ENCODE assay signal across 8 cellular contexts in the genomic region with DNA sequence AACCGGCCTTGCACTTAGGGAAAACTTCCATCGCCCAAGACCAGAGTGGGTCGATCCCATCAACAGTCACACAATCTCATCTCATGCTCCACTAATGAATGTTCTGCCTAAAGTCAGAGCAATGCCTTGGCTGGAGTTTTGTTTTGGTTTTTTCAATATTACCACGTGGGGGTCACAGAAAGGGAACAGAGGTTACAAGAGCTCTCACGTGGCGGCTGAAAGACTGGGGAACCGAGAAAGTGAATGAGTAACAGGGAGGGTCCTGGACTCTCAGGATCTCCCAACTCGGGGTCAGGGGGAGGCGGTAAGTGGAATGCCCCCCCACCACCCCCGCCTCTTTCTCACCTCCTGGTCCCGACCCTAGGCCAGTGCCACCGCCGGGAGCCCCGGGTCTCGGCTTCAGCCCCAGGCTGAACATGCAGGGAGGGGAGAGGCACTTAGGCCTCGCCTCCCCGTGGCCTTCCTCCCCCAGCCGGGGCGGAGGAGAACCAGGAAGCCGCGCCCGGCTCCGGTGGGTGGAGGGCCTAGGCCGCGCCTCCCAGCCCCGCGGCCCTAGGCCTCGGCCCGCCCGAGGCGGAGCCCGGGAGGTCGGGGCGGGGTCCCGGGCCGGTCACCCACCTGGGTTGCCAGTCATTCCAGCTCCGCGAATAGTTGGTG.
DNase-seq lines count a peak whose midpoint lies in the region; ATAC-seq and TF ChIP-seq lines count a peak whose summit lies in the region.
"Not testable (repeated sequence)": the region's sequence is repeated elsewhere in the genome, so short reads cannot be mapped to it uniquely, and the experiment has no call there.

No MANE protein-coding gene starts in this region.

- not testable (repeated sequence) for H3K4me1 ChIP-seq in CD4-positive, CD25-positive, alpha-beta regulatory T cell (ENCODE audit: control insufficient read depth, insufficient read depth, low read length, poor library complexity, severe bottlenecking); lung (ENCODE audit: control insufficient read depth in 2 of 2, insufficient read depth in 2 of 2, low read length in 2 of 2)

- H3K36me3 Mint-ChIP-seq in CD4-positive, CD25-positive, alpha-beta regulatory T cell; endothelial cell (ENCODE audit: low read depth, unreplicated experiment): not testable (repeated sequence)

- not testable (repeated sequence) for TF ChIP-seq CTCF in endothelial cell (IDR thresholded peaks at IDR 0.05; ENCODE audit: unreplicated experiment); lung (IDR thresholded peaks at IDR 0.05; ENCODE audit: control extremely low read depth, extremely low read depth)

- not testable (repeated sequence) for H3K9me3 ChIP-seq in CD4-positive, CD25-positive, alpha-beta regulatory T cell (ENCODE audit: control insufficient read depth in 2 of 2, low read length in 2 of 2); lung (ENCODE audit: control insufficient read depth in 2 of 2, insufficient read depth in 1 of 2, low read length in 1 of 2)

- H3K4me1 Mint-ChIP-seq in CD4-positive, CD25-positive, alpha-beta regulatory T cell: peaks cover under 1 to 41% (median 12%) of the 10 kb centered on the region in 4 donors
- H3K4me1 Mint-ChIP-seq in endothelial cell (ENCODE audit: unreplicated experiment): not testable (repeated sequence)

- peak overlapping the region; percentile 64 for H3K4me3 ChIP-seq in CD4-positive, CD25-positive, alpha-beta regulatory T cell (ENCODE audit: low read depth, low read length)
- peak overlapping the region; percentile 60 for H3K4me3 ChIP-seq in lung

- peak overlapping the region; percentile 86 for H3K27ac ChIP-seq in CD4-positive, CD25-positive, alpha-beta regulatory T cell (ENCODE audit: insufficient read depth, low read length, poor library complexity, severe bottlenecking)
- H3K27ac ChIP-seq in lung (ENCODE audit: low read depth in 1 of 2, low read length in 1 of 2): peak overlapping the region; percentile 40 to 96

- H3K4me3 Mint-ChIP-seq in CD4-positive, CD25-positive, alpha-beta regulatory T cell: peak overlapping the region; percentile 96 to 97 (median 97)
- H3K4me3 Mint-ChIP-seq in endothelial cell (ENCODE audit: unreplicated experiment): peak overlapping the region; percentile 99

- DNase-seq in CD4-positive, CD25-positive, alpha-beta regulatory T cell: peak; percentile 66 to 83 (median 70)
- DNase-seq in NOMO-1 treated with DMSO at 0.1 percent for 48 hours (lab: John Stamatoyannopoulos, UW; ENCODE audit: unreplicated experiment) (peak; percentile 42), activated T-cell treated with anti-CD3 and anti-CD28 coated beads for 1 hour (ENCODE audit: low read depth) (peak; percentile 42), lung (ENCODE audit: low spot score) (peak; percentile 59)
- DNase-seq in endothelial cell (ENCODE audit: low spot score): not testable (repeated sequence)
- DNase-seq in stimulated activated CD4-positive, alpha-beta T cell treated with anti-CD3 and anti-CD28 coated beads, Interleukin-4, amount 100 ng/mL, for 1 hour: peak; percentile 52

- WGBS in lung, 2 donors: 0% methylated on average over 4 to 21 of the region's 38 CpGs

- H3K27ac Mint-ChIP-seq in CD4-positive, CD25-positive, alpha-beta regulatory T cell: peak overlapping the region; percentile 92 to 94 (median 93)
- peak overlapping the region; percentile 89 for H3K27ac Mint-ChIP-seq in endothelial cell (ENCODE audit: unreplicated experiment)

- peak; percentile 63 to 73 for ATAC-seq in CD4-positive, CD25-positive, alpha-beta regulatory T cell (ENCODE audit: low read depth in 2 of 2)
- peak; percentile 40 for ATAC-seq in GM21381 (IDR thresholded peaks at IDR 0.05; ENCODE audit: unreplicated experiment)
- peak; percentile 31 for ATAC-seq in HG03342 (IDR thresholded peaks at IDR 0.05; ENCODE audit: unreplicated experiment)
- peak; percentile 71 for ATAC-seq in lung (ENCODE audit: insufficient read depth, low FRiP score)

- not testable (repeated sequence) for H3K27me3 Mint-ChIP-seq in CD4-positive, CD25-positive, alpha-beta regulatory T cell; endothelial cell (ENCODE audit: unreplicated experiment)

- not testable (repeated sequence) for H3K27me3 ChIP-seq in CD4-positive, CD25-positive, alpha-beta regulatory T cell (ENCODE audit: control insufficient read depth, insufficient read depth, low read length); lung (ENCODE audit: control insufficient read depth, insufficient read depth)

- not testable (repeated sequence) for H3K9me3 Mint-ChIP-seq in CD4-positive, CD25-positive, alpha-beta regulatory T cell; endothelial cell (ENCODE audit: unreplicated experiment)

- H3K36me3 ChIP-seq in CD4-positive, CD25-positive, alpha-beta regulatory T cell (ENCODE audit: control insufficient read depth, insufficient read depth, low read length); lung (ENCODE audit: control insufficient read depth in 2 of 2, insufficient read depth in 2 of 2, low read length in 2 of 2): not testable (repeated sequence)
